In genomic region chr14:99564256-99564902, GRCh38 we compare ENCODE assay signal across 11 cellular contexts. TPM values are rescaled to one million over a fixed set of nuclear protein-coding genes. Genes with fewer than 3 reads are reported as not detected.
DNase-seq lines count a peak whose midpoint lies in the region; ATAC-seq and TF ChIP-seq lines count a peak whose summit lies in the region.
"Had no signal": no experiment of that assay in that cellular context is flagged by ENCODE, and none has a peak within 500 bp of the region (broad histone marks: within the 10 kb centered on the region; RNA-seq: fewer than 3 reads in every experiment).

No MANE protein-coding gene starts in this region.

- H3K27ac Mint-ChIP-seq in mesothelial cell of epicardium = peak overlapping the region; percentile 97
- H3K27ac Mint-ChIP-seq in activated naive CD4-positive, alpha-beta T cell treated with anti-CD3 and anti-CD28 coated beads, Interleukin-2, amount 10 ng/mL, durations not matched to agents 7 days and 5 days = no peak overlapping the region
- H3K27ac Mint-ChIP-seq: T-helper 1 cell treated with Interleukin-12 subunit alpha and Interleukin-12 subunit beta and Interleukin-4 antibody, amounts not matched to agents 30 μg/mL and 1 μg/mL, for 36 hours had no signal

- DNase-seq in Right ventricle myocardium inferior (ENCODE audit: missing footprints) = no peak
- DNase-seq in cardiac septum (ENCODE audit: low spot score) = no peak
- peak; percentile 63 for DNase-seq in cerebellar cortex (ENCODE audit: low spot score)
- no peak for DNase-seq in mesothelial cell of epicardium (ENCODE audit: low spot score in 2 of 2, unreplicated experiment in 2 of 2)
- DNase-seq in stimulated activated CD8-positive, alpha-beta memory T cell treated with anti-CD3 and anti-CD28 coated beads, Interleukin-4, amount 100 ng/mL, for 48 hours = no peak
- DNase-seq in activated naive CD4-positive, alpha-beta T cell treated with anti-CD3 and anti-CD28 coated beads, Interleukin-2, amount 10 ng/mL, durations not matched to agents 7 days and 5 days = no peak
- no peak for DNase-seq in NCI-H1436 (lab: John Stamatoyannopoulos, UW)
- no peak for DNase-seq in activated CD8-positive, alpha-beta memory T cell treated with anti-CD3 and anti-CD28 coated beads, Interleukin-2, amount 50 U/mL, for 4 hours
- DNase-seq: AML-193 had no signal

- H3K27me3 Mint-ChIP-seq in mesothelial cell of epicardium (ENCODE audit: low read depth) = no peaks in the 10 kb centered on the region
- H3K27me3 Mint-ChIP-seq in activated naive CD4-positive, alpha-beta T cell treated with anti-CD3 and anti-CD28 coated beads, Interleukin-2, amount 10 ng/mL, durations not matched to agents 7 days and 5 days = no peaks in the 10 kb centered on the region

- CTCF ChIA-PET in activated naive CD4-positive, alpha-beta T cell treated with anti-CD3 and anti-CD28 coated beads, Interleukin-2, amount 10 ng/mL, durations not matched to agents 7 days and 5 days (lab: Charles Lee) = no interaction called here

- no peaks in the 10 kb centered on the region for H3K9me3 Mint-ChIP-seq in mesothelial cell of epicardium
- no peaks in the 10 kb centered on the region for H3K9me3 Mint-ChIP-seq in activated naive CD4-positive, alpha-beta T cell treated with anti-CD3 and anti-CD28 coated beads, Interleukin-2, amount 10 ng/mL, durations not matched to agents 7 days and 5 days
- H3K9me3 Mint-ChIP-seq: T-helper 1 cell treated with Interleukin-12 subunit alpha and Interleukin-12 subunit beta and Interleukin-4 antibody, amounts not matched to agents 30 μg/mL and 1 μg/mL, for 36 hours had no signal

- peak overlapping the region; percentile 37 for H3K4me3 Mint-ChIP-seq in mesothelial cell of epicardium
- no peak overlapping the region for H3K4me3 Mint-ChIP-seq in activated naive CD4-positive, alpha-beta T cell treated with anti-CD3 and anti-CD28 coated beads, Interleukin-2, amount 10 ng/mL, durations not matched to agents 7 days and 5 days
- H3K4me3 Mint-ChIP-seq: T-helper 1 cell treated with Interleukin-12 subunit alpha and Interleukin-12 subunit beta and Interleukin-4 antibody, amounts not matched to agents 30 μg/mL and 1 μg/mL, for 36 hours had no signal

- no peak for TF ChIP-seq CTCF in mesothelial cell of epicardium (IDR thresholded peaks at IDR 0.05; ENCODE audit: unreplicated experiment)

- intact Hi-C loops in Right ventricle myocardium inferior (cut with DNase I) (loop anchor here (2.0 to 5.0 kb wide), 2 partner anchors 36 to 42 kb away; no protein-coding TSS in a partner anchor), cardiac septum (cut with DNase I) (loop anchor here (5.0 kb wide), 1 partner anchor 38 kb away; the partner anchor contains the start of gene CCDC85C)

- H3K36me3 Mint-ChIP-seq in mesothelial cell of epicardium = no peaks in the 10 kb centered on the region
- no peaks in the 10 kb centered on the region for H3K36me3 Mint-ChIP-seq in activated naive CD4-positive, alpha-beta T cell treated with anti-CD3 and anti-CD28 coated beads, Interleukin-2, amount 10 ng/mL, durations not matched to agents 7 days and 5 days

- H3K4me1 Mint-ChIP-seq in mesothelial cell of epicardium = peaks cover 90% of the 10 kb centered on the region
- H3K4me1 Mint-ChIP-seq in activated naive CD4-positive, alpha-beta T cell treated with anti-CD3 and anti-CD28 coated beads, Interleukin-2, amount 10 ng/mL, durations not matched to agents 7 days and 5 days = no peaks in the 10 kb centered on the region

- ATAC-seq in Right ventricle myocardium inferior = peak; percentile 49
- ATAC-seq: esophagus mucosa had no signal

RNA-seq across cellular contexts. Expression of gene CCDC85C, which starts 39.6 kb away (rescaled TPM):
- total RNA-seq in Right ventricle myocardium inferior (53.1 TPM), cardiac septum (21.4 TPM), mesothelial cell of epicardium (82.2 to 85.2 TPM (median 82.3 TPM) in 3 replicates)
